Comparison of ENCODE assay signal across 1 cellular context in the genomic region with DNA sequence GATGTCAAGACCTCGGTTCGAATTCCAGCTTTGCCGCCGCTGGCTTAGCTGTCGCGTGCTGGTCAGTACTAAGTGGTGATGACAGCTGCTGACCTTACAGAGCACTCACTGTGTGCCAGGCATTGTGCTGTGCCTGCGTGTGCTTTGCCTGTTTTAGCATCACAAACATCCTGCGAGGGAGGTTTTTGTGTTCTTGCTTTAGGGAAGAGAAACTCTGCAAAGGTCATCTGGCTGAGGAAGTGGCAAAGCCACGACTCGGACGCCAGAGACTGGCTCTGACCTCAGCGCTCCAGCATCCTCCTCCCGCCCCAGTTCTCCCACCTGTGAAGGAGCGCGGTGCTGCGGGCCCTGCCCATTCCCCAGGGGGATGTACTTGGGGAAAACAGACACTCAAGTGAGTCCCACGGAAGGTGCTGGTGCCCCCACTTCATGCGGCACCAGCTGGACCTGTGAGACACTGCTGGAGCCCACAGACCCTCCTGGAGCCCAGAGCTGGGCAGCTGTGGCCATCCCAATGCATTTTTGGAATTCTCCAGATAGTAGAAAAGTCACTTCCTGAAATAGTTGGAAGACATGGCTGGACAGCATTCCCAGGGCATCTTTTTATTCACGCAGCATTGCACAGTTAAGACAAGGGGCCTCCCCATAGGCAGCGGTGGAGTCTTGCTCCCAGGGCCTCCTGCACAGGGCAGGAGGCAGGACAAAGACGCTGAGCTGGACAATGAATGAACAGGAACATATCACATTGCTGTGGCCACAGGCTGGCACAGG.
TF ChIP-seq lines count a peak whose summit lies in the region.

No MANE protein-coding gene starts in this region.

TF ChIP-seq in H1, 55 proteins besides CTCF, POLR2A, EP300 and RAD21 (continued from another document):
- TF ChIP-seq TEAD4 (IDR thresholded peaks at IDR 0.05; ENCODE audit: low read depth, low read length) = no peak
- no peak for TF ChIP-seq SP4 (IDR thresholded peaks at IDR 0.05; ENCODE audit: low read length)
- no peak for TF ChIP-seq CHD1 (IDR thresholded peaks at IDR 0.05; ENCODE audit: low read depth, low read length)
- no peak for TF ChIP-seq NRF1 (IDR thresholded peaks at IDR 0.05; ENCODE audit: low read depth, low read length)
- TF ChIP-seq MAX (IDR thresholded peaks at IDR 0.05) = no peak
- no peak for TF ChIP-seq CEBPB (IDR thresholded peaks at IDR 0.05; ENCODE audit: low read depth, low read length)
TF ChIP-seq in H1: peak in this region for 0.
